16 cellular contexts compared by ENCODE assay signal in the genomic region with DNA sequence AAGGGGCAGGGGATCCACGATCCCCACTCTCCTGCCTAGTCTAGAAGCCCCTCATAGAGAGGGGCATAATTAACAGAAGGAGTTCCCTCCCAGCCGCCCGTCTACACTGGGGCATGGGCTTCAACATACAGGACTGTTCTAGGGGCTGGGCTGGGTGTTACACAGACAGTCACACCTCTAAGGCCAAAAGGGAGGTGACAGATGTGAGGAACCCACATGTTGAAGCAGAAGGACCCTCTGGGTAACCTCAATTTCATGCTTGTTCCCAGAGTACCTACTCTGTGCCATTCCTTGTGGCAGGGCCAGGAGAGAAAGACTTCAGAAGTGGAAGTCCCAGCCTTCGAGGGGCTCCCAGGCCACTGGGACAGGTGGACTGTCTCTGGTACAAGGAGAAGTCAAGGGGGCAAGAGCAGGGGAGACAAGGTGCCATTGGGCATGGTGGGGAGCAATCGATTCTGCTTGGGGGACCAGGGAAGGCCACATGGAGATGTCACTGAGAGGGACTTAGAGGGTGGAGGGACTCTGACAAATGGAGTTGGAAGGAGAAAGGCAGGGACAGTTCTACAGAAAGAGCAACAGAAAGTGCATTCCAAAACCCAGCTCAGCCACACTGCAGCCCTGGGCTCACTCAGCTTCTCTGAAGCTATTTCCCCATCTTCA.
DNase-seq lines count a peak whose midpoint lies in the region; ATAC-seq and TF ChIP-seq lines count a peak whose summit lies in the region.
"Had no signal": no experiment of that assay in that cellular context is flagged by ENCODE, and none has a peak within 500 bp of the region (broad histone marks: within the 10 kb centered on the region; RNA-seq: fewer than 3 reads in every experiment).

No MANE protein-coding gene starts in this region.

- no peaks in the 10 kb centered on the region for H3K9me3 ChIP-seq in tibial artery
- H3K9me3 ChIP-seq: BLaER1, MG63 had no signal

- no peaks in the 10 kb centered on the region for H3K27me3 ChIP-seq in tibial artery
- H3K27me3 ChIP-seq: BLaER1, MG63 had no signal

- H3K9me3 Mint-ChIP-seq in nephron: no peaks in the 10 kb centered on the region

- H3K36me3 ChIP-seq in tibial artery: no peaks in the 10 kb centered on the region
- H3K36me3 ChIP-seq: BLaER1, MG63 had no signal

- intact Hi-C loops in tibial artery (cut with DNase I; ENCODE audit: low total_unique reads): no loop called here

- TF ChIP-seq CTCF in nephron (IDR thresholded peaks at IDR 0.05; ENCODE audit: unreplicated experiment in 3 of 3): no peak
- TF ChIP-seq CTCF in tibial artery (IDR thresholded peaks at IDR 0.05): no peak

- H3K27ac ChIP-seq in tibial artery: no peak overlapping the region
- H3K27ac ChIP-seq: BLaER1 had no signal

- H3K4me3 Mint-ChIP-seq in nephron: no peak overlapping the region

- H3K4me1 Mint-ChIP-seq in nephron: peaks cover 89% of the 10 kb centered on the region

- H3K27me3 Mint-ChIP-seq in nephron (ENCODE audit: low read depth): peaks cover 30% of the 10 kb centered on the region

- H3K4me3 ChIP-seq in tibial artery: no peak overlapping the region
- H3K4me3 ChIP-seq: BLaER1, MG63 had no signal

- no peak for ATAC-seq in GM21423 (IDR thresholded peaks at IDR 0.05; ENCODE audit: unreplicated experiment)
- ATAC-seq: PC-3 had no signal

- peak; percentile 42 for DNase-seq in activated CD8-positive, alpha-beta memory T cell treated with anti-CD3 and anti-CD28 coated beads, Interleukin-2, amount 50 U/mL, for 48 hours
- no peak for DNase-seq in activated CD8-positive, alpha-beta memory T cell treated with anti-CD3 and anti-CD28 coated beads, Interleukin-2, amount 50 U/mL, for 4 hours
- DNase-seq in ecto neural progenitor cell (ENCODE audit: low spot score) (peak; percentile 34), tibial artery (peak; percentile 14 to 53), GF-D8 (lab: John Stamatoyannopoulos, UW) (no peak)
- no peak for DNase-seq in stimulated activated CD4-positive, alpha-beta T cell treated with anti-CD3 and anti-CD28 coated beads, Interleukin-12 subunit alpha, Interleukin-12 subunit beta, amount 100 ng/mL, for 4 hours
- DNase-seq: 8988T, H7, MG63, NCI-H1092 treated with DMSO at 0.1 percent for 48 hours, NCI-H1694 treated with DMSO at 0.1 percent for 48 hours, NCI-H748 treated with DMSO at 0.1 percent for 48 hours, PC-3 had no signal

- peaks cover 0 to 49% (median 45%) of the 10 kb centered on the region in 4 donors for H3K4me1 ChIP-seq in tibial artery

- no peaks in the 10 kb centered on the region for H3K36me3 Mint-ChIP-seq in nephron (ENCODE audit: low read depth)

- H3K27ac Mint-ChIP-seq in nephron: peak overlapping the region; percentile 33 to 72 (median 65)

Comparison
In these comparisons a context has a peak if more than half of its experiments do, and no peak if none do; other contexts are left out.
1. DNase-seq: peak in activated CD8-positive, alpha-beta memory T cell treated with anti-CD3 and anti-CD28 coated beads, Interleukin-2, amount 50 U/mL, for 48 hours (single experiment), ecto neural progenitor cell (single experiment) and tibial artery (2 of 2); none in activated CD8-positive, alpha-beta memory T cell treated with anti-CD3 and anti-CD28 coated beads, Interleukin-2, amount 50 U/mL, for 4 hours (single experiment), GF-D8 (single experiment) and stimulated activated CD4-positive, alpha-beta T cell treated with anti-CD3 and anti-CD28 coated beads, Interleukin-12 subunit alpha, Interleukin-12 subunit beta, amount 100 ng/mL, for 4 hours (single experiment).